Comparison of ENCODE assay signal across 1 cellular context in the genomic region with DNA sequence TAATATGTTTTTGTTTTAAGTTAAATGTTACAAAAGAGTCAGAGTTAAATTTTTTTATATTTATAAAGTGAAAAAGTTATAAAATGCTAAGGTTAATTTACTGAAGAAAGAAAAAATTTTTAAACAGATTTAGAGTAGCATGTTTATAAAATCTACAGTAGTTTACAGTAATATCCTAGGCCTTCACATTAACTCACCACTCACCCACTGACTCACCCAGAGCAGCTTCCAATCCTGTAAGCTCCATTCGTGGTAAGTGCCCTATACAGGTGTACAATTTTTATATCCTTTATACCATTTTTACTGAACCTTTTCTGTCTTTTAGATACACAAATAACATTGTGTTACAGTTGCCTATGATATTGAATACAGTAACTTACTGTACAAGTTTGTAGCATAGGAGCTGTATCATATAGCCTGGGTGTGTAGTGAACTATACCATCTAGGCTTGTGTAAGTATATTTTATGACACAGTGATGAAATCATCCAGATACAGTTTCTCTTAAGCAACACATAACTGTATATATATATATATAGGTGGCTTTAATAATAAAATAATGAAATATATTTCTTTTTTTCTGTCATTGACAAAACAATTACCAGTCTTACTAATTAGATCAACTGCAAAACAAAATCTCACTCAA.
TF ChIP-seq lines count a peak whose summit lies in the region.

No MANE protein-coding gene starts in this region.

TF ChIP-seq in HepG2, 621 proteins besides CTCF, POLR2A, EP300 and RAD21:
- TF ChIP-seq, protein P1, sequence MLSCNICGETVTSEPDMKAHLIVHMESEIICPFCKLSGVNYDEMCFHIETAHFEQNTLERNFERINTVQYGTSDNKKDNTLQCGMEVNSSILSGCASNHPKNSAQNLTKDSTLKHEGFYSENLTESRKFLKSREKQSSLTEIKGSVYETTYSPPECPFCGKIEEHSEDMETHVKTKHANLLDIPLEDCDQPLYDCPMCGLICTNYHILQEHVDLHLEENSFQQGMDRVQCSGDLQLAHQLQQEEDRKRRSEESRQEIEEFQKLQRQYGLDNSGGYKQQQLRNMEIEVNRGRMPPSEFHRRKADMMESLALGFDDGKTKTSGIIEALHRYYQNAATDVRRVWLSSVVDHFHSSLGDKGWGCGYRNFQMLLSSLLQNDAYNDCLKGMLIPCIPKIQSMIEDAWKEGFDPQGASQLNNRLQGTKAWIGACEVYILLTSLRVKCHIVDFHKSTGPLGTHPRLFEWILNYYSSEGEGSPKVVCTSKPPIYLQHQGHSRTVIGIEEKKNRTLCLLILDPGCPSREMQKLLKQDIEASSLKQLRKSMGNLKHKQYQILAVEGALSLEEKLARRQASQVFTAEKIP (CRISPR knock-in tag; IDR thresholded peaks at IDR 0.05; ENCODE audit: borderline replicate concordance) = no peak
- no peak for TF ChIP-seq ZNF256 (CRISPR knock-in tag; conservative IDR thresholded peaks at IDR 0.05)
- no peak for TF ChIP-seq SAFB2 (CRISPR knock-in tag; IDR thresholded peaks at IDR 0.05; ENCODE audit: borderline replicate concordance, low read depth)
- no peak for TF ChIP-seq HNRNPLL (IDR thresholded peaks at IDR 0.05; ENCODE audit: low read depth, low read length, poor library complexity, severe bottlenecking)
- no peak for TF ChIP-seq SUZ12 (IDR thresholded peaks at IDR 0.05; ENCODE audit: low read depth, low read length)
- TF ChIP-seq U2AF1 (optimal IDR thresholded peaks at IDR 0.05; ENCODE audit: low read depth, low read length) = no peak
- no peak for TF ChIP-seq LCORL (IDR thresholded peaks at IDR 0.05)
- TF ChIP-seq LCORL (CRISPR knock-in tag; IDR thresholded peaks at IDR 0.05) = no peak
- no peak for TF ChIP-seq ZNF747 (CRISPR knock-in tag; IDR thresholded peaks at IDR 0.05; ENCODE audit: borderline replicate concordance)
- TF ChIP-seq RAD51 (IDR thresholded peaks at IDR 0.05; ENCODE audit: borderline replicate concordance) = no peak
- TF ChIP-seq FOXA3 (CRISPR knock-in tag; IDR thresholded peaks at IDR 0.05) = no peak
- TF ChIP-seq TP53 (CRISPR knock-in tag; conservative IDR thresholded peaks at IDR 0.05) = no peak
- TF ChIP-seq ZSCAN9 (CRISPR knock-in tag; IDR thresholded peaks at IDR 0.05; ENCODE audit: borderline replicate concordance) = no peak
- TF ChIP-seq, protein P2, sequence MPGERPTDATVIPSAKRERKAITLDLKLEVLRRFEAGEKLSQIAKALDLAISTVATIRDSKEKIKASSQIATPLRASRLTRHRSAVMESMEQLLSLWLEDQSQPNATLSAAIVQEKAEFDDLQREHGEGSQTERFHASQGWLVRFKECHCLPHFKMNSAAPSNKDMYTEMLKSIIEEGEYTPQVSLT (CRISPR knock-in tag; IDR thresholded peaks at IDR 0.05; ENCODE audit: borderline replicate concordance, low read depth) = no peak
- TF ChIP-seq PAWR (CRISPR knock-in tag; IDR thresholded peaks at IDR 0.05; ENCODE audit: borderline replicate concordance) = no peak
TF ChIP-seq in HepG2: peak in this region for 0.
